8 cellular contexts compared by ENCODE assay signal in the genomic region with DNA sequence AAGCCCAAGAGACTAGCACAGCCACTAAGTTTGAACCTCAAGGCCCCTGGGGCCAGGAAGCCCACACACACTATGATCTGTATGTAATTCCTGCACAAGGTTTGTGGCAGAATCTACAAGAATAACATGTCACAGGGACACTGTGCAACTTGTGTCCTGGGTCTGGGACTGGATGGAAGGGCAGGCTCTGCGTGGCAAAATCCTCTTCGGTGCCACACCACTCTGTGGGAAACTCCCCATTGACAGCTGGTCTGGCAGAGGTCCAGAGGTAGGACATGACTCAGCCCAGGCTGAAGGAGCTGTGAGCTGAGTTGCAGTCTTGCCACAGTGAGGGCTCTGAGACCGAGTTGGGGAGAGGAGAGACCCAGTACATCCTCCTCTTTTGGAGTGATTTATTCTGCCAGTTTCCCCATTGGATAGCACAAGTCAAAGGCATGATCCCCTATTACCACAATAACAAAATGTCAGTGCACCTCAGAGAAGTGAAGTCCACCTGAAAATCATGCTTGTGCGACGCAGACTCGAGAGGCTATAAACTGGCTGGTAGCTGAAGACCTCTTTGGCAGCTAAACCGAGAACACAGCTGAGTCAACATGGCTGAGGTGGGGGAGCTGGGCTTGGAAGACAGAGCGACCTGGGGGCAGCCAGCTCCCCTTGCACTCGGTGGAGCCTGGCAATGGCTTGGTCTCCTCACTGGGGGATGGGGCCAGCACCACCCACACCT. TPM values are rescaled to one million over a fixed set of nuclear protein-coding genes. Genes with fewer than 3 reads are reported as not detected.
DNase-seq lines count a peak whose midpoint lies in the region; ATAC-seq and TF ChIP-seq lines count a peak whose summit lies in the region.

No MANE protein-coding gene starts in this region.

- H3K27ac ChIP-seq in CD4-positive, CD25-positive, alpha-beta regulatory T cell (ENCODE audit: insufficient read depth, low read length, poor library complexity, severe bottlenecking), result no peak overlapping the region
- H3K27ac ChIP-seq in lower lobe of right lung, result no peak overlapping the region
- H3K27ac ChIP-seq in temporal lobe (ENCODE audit: low read depth, low read length), result peak overlapping the region; percentile 36

- peak in 1 of 2 donors; percentile 42 for ATAC-seq in CD4-positive, CD25-positive, alpha-beta regulatory T cell (ENCODE audit: low read depth in 2 of 2)
- ATAC-seq in HG02610 (IDR thresholded peaks at IDR 0.05; ENCODE audit: unreplicated experiment), result peak; percentile 52
- peak; percentile 70 to 75 for ATAC-seq in lower lobe of right lung

- H3K36me3 ChIP-seq in CD4-positive, CD25-positive, alpha-beta regulatory T cell (ENCODE audit: control insufficient read depth, insufficient read depth, low read length), result peaks cover 76% of the 10 kb centered on the region
- H3K36me3 ChIP-seq in lower lobe of right lung, result peaks cover 85% of the 10 kb centered on the region

- no peaks in the 10 kb centered on the region for H3K4me1 ChIP-seq in CD4-positive, CD25-positive, alpha-beta regulatory T cell (ENCODE audit: control insufficient read depth, insufficient read depth, low read length, poor library complexity, severe bottlenecking)
- H3K4me1 ChIP-seq in lower lobe of right lung, result peaks cover 35% of the 10 kb centered on the region

- no peak for DNase-seq in CD4-positive, CD25-positive, alpha-beta regulatory T cell
- peak; percentile 27 for DNase-seq in RKO (ENCODE audit: low spot score)
- peak; percentile 49 for DNase-seq in cerebellar cortex (ENCODE audit: low spot score)
- DNase-seq in lower lobe of right lung, result no peak
- DNase-seq in germinal center (ENCODE audit: low spot score), result no peak
- DNase-seq in KBM-7, result no peak

- H3K27me3 Mint-ChIP-seq in CD4-positive, CD25-positive, alpha-beta regulatory T cell, result no peaks in the 10 kb centered on the region

- no peaks in the 10 kb centered on the region for H3K9me3 ChIP-seq in CD4-positive, CD25-positive, alpha-beta regulatory T cell (ENCODE audit: control insufficient read depth in 2 of 2, low read length in 2 of 2)
- H3K9me3 ChIP-seq in lower lobe of right lung, result no peaks in the 10 kb centered on the region

- H3K9me3 Mint-ChIP-seq in CD4-positive, CD25-positive, alpha-beta regulatory T cell, result no peaks in the 10 kb centered on the region

- H3K4me3 ChIP-seq in CD4-positive, CD25-positive, alpha-beta regulatory T cell (ENCODE audit: low read depth, low read length), result no peak overlapping the region
- no peak overlapping the region for H3K4me3 ChIP-seq in lower lobe of right lung

- no peaks in the 10 kb centered on the region for H3K27me3 ChIP-seq in CD4-positive, CD25-positive, alpha-beta regulatory T cell (ENCODE audit: control insufficient read depth, insufficient read depth, low read length)
- no peaks in the 10 kb centered on the region for H3K27me3 ChIP-seq in lower lobe of right lung (ENCODE audit: low read depth)

- H3K4me1 Mint-ChIP-seq in CD4-positive, CD25-positive, alpha-beta regulatory T cell, result peaks cover 0 to 5% (median 0%) of the 10 kb centered on the region in 4 donors

- in situ Hi-C loops in KBM-7 (cut with MboI; ENCODE audit: low pct_unique_long_range_greater_than_20kb, low sequenced_read_pairs), result loop anchor here (25.0 kb wide), 1 partner anchor 338 kb away; no protein-coding TSS in a partner anchor

- no peak overlapping the region for H3K4me3 Mint-ChIP-seq in CD4-positive, CD25-positive, alpha-beta regulatory T cell

- H3K27ac Mint-ChIP-seq in CD4-positive, CD25-positive, alpha-beta regulatory T cell, result peak overlapping the region in 2 of 3 donors; percentile 48 to 67

- no peak for TF ChIP-seq CTCF in lower lobe of right lung (IDR thresholded peaks at IDR 0.05)

- intact Hi-C loops in lower lobe of right lung (cut with DNase I), result no loop called here

- H3K36me3 Mint-ChIP-seq in CD4-positive, CD25-positive, alpha-beta regulatory T cell, result peaks cover 40% of the 10 kb centered on the region

RNA-seq across cellular contexts. Expression of a gene that starts 23.3 kb away (rescaled TPM):
- not detected for total RNA-seq in CD4-positive, CD25-positive, alpha-beta regulatory T cell
- under 1 TPM in 2 of 4 donors, not detected in 2; 0.10 to 0.29 TPM for polyA plus RNA-seq in CD4-positive, CD25-positive, alpha-beta regulatory T cell
- total RNA-seq in lower lobe of right lung (0.24 TPM), temporal lobe (8.6 TPM)

Comparison
In these comparisons a context has a peak if more than half of its experiments do, and no peak if none do; other contexts are left out.
1. DNase-seq: peak in RKO (single experiment) and cerebellar cortex (single experiment); none in CD4-positive, CD25-positive, alpha-beta regulatory T cell (0 of 3), lower lobe of right lung (single experiment), germinal center (single experiment) and KBM-7 (single experiment).